ENCODE assay signal across 21 cellular contexts in genomic region chr11:442611-443081, GRCh38. TPM values are rescaled to one million over a fixed set of nuclear protein-coding genes. Genes with fewer than 3 reads are reported as not detected.
DNase-seq lines count a peak whose midpoint lies in the region; ATAC-seq and TF ChIP-seq lines count a peak whose summit lies in the region.
"Had no signal": no experiment of that assay in that cellular context is flagged by ENCODE, and none has a peak within 500 bp of the region (broad histone marks: within the 10 kb centered on the region; RNA-seq: fewer than 3 reads in every experiment).

No MANE protein-coding gene starts in this region.

- H3K27ac ChIP-seq in right cardiac atrium (ENCODE audit: low read length): no peak overlapping the region
- no peak overlapping the region for H3K27ac ChIP-seq in right atrium auricular region
- no peak overlapping the region for H3K27ac ChIP-seq in lower lobe of right lung
- H3K27ac ChIP-seq: GM23248, pancreas, vagina had no signal

- no peaks in the 10 kb centered on the region for H3K9me3 ChIP-seq in right cardiac atrium (ENCODE audit: control insufficient read depth, low read length)
- no peaks in the 10 kb centered on the region for H3K9me3 ChIP-seq in right atrium auricular region
- H3K9me3 ChIP-seq in NT2/D1 (ENCODE audit: insufficient read depth, low read length): no peaks in the 10 kb centered on the region
- H3K9me3 ChIP-seq in lower lobe of right lung: no peaks in the 10 kb centered on the region
- H3K9me3 ChIP-seq: pancreas, stomach, vagina had no signal

- H3K36me3 ChIP-seq in right atrium auricular region: no peaks in the 10 kb centered on the region
- no peaks in the 10 kb centered on the region for H3K36me3 ChIP-seq in NT2/D1 (ENCODE audit: insufficient read depth, insufficient read length, low read length)
- H3K36me3 ChIP-seq in lower lobe of right lung: no peaks in the 10 kb centered on the region
- H3K36me3 ChIP-seq: pancreas, stomach, vagina had no signal

- TF ChIP-seq CTCF in right atrium auricular region (IDR thresholded peaks at IDR 0.05): no peak
- no peak for TF ChIP-seq CTCF in lower lobe of right lung (IDR thresholded peaks at IDR 0.05)

- H3K4me3 ChIP-seq in right cardiac atrium (ENCODE audit: low read length): no peak overlapping the region
- H3K4me3 ChIP-seq in right atrium auricular region: no peak overlapping the region
- H3K4me3 ChIP-seq in NT2/D1 (ENCODE audit: insufficient read length, low read depth): no peak overlapping the region
- no peak overlapping the region for H3K4me3 ChIP-seq in lower lobe of right lung
- H3K4me3 ChIP-seq: GM23248, SK-N-MC had no signal

- H3K4me1 ChIP-seq in right cardiac atrium (ENCODE audit: control insufficient read depth, insufficient read depth, low read length) (peaks cover 2% of the 10 kb centered on the region), right atrium auricular region (peaks cover 0 to 14% of the 10 kb centered on the region in 2 donors), NT2/D1 (ENCODE audit: insufficient read depth, insufficient read length) (peaks cover 28% of the 10 kb centered on the region), lower lobe of right lung (peaks cover 34% of the 10 kb centered on the region)

- H3K9ac ChIP-seq in NT2/D1 (ENCODE audit: insufficient read length, low read depth): peak overlapping the region; percentile 66
- H3K9ac ChIP-seq: GM23248 had no signal

- DNase-seq in right cardiac atrium (peak; percentile 8 to 44 (median 40)), right atrium auricular region (ENCODE audit: low spot score) (no peak), NT2/D1 (ENCODE audit: low read depth, low spot score) (no peak), lower lobe of right lung (peak; percentile 43), COLO668 (lab: John Stamatoyannopoulos, UW; ENCODE audit: unreplicated experiment) (no peak)
- DNase-seq in stimulated activated naive CD4-positive, alpha-beta T cell (lab: John Stamatoyannopoulos, UW): no peak
- DNase-seq: C1 segment of cervical spinal cord, caudate nucleus, cortex of kidney, GM23248, HFFc6, KBM-7, NCI-H1092, retina, stomach had no signal

- H3K27me3 ChIP-seq in right cardiac atrium (ENCODE audit: control insufficient read depth, insufficient read depth): no peaks in the 10 kb centered on the region
- peaks cover 0 to 6% of the 10 kb centered on the region in 2 donors for H3K27me3 ChIP-seq in right atrium auricular region
- H3K27me3 ChIP-seq in NT2/D1 (ENCODE audit: insufficient read depth, insufficient read length): no peaks in the 10 kb centered on the region
- H3K27me3 ChIP-seq in lower lobe of right lung (ENCODE audit: low read depth): peaks cover 16% of the 10 kb centered on the region
- H3K27me3 ChIP-seq: pancreas had no signal

- ATAC-seq in right cardiac atrium (no peak), lower lobe of right lung (peak in 1 of 2 donors; percentile 5), HG02884 (IDR thresholded peaks at IDR 0.05; ENCODE audit: unreplicated experiment) (no peak)

- 54% methylated on average over 16 of the region's 16 CpGs for WGBS in right cardiac atrium

- intact Hi-C loops in right cardiac atrium (cut with DNase I) (no loop called here), lower lobe of right lung (cut with DNase I) (no loop called here)

RNA-seq across cellular contexts. Expression of gene ANO9, which starts 0.8 kb away (rescaled TPM):
- total RNA-seq in right cardiac atrium (under 1 TPM; 0.14 to 0.46 (median 0.20) TPM), right atrium auricular region (under 1 TPM; 0.11 to 0.75 TPM), lower lobe of right lung (21.6 TPM)
- polyA plus RNA-seq in right cardiac atrium: 0.20 TPM
- total RNA-seq: fibroblast of villous mesenchyme, GM23248, HFFc6 had no signal
- polyA plus RNA-seq: GM23248 had no signal

RNA-seq across cellular contexts. Expression of gene PTDSS2, which starts 7.4 kb away (rescaled TPM):
- 10 to 100 TPM; 30.2 to 33.3 (median 30.9) TPM for total RNA-seq in right cardiac atrium
- 30.7 TPM for polyA plus RNA-seq in right cardiac atrium
- 10 to 100 TPM; 26.8 to 32.5 TPM for total RNA-seq in right atrium auricular region
- 32.9 TPM for total RNA-seq in lower lobe of right lung

RNA-seq across cellular contexts. Expression of gene SIGIRR, which starts 27.8 kb away (rescaled TPM):
- total RNA-seq in right cardiac atrium (10 to 100 TPM; 28.6 to 42.4 (median 35.1) TPM), right atrium auricular region (10 to 100 TPM; 26.6 to 33.3 TPM), lower lobe of right lung (91.8 TPM)
- 61.8 TPM for polyA plus RNA-seq in right cardiac atrium

RNA-seq across cellular contexts. Expression of gene PKP3, which starts 48.6 kb away (rescaled TPM):
- total RNA-seq in right cardiac atrium: under 1 TPM; 0.26 to 0.88 (median 0.63) TPM
- polyA plus RNA-seq in right cardiac atrium: 0.36 TPM
- 1 to 10 TPM in 1 of 2 donors, under 1 TPM in 1; 0.43 to 1.0 TPM for total RNA-seq in right atrium auricular region
- 23.1 TPM for total RNA-seq in lower lobe of right lung
- total RNA-seq: OCI-LY7 had no signal

Comparison
In these comparisons a context has a peak if more than half of its experiments do, and no peak if none do; other contexts are left out.
1. DNase-seq: peak in right cardiac atrium (3 of 3) and lower lobe of right lung (single experiment); none in right atrium auricular region (single experiment), NT2/D1 (single experiment), stimulated activated naive CD4-positive, alpha-beta T cell (0 of 6) and COLO668 (single experiment).
2. RNA of gene ANO9, which starts 0.8 kb away (total RNA-seq): 21.6 TPM in lower lobe of right lung (single experiment); 0.11 to 0.75 TPM in right atrium auricular region and 0.14 to 0.46 TPM in right cardiac atrium; every median in the first group is over 10 times any median in the second.